In the genomic region with DNA sequence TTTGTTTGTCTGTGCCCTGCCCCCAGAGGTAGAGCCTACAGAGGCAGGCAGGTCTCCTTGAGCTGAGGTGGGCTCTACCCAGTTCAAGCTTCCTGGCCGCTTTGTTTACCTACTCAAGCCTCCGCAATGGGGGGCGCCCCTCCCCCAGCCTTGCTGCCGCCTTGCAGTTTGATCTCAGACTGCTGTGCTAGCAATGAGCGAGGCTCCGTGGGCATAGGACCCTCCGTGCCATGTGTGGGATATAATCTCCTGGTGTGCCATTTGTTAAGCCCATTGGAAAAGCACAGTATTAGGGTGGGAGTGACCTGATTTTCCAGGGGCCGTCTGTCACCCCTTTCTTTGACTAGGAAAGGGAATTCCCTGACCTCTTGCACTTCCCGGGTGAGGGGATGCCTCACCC, we compare ENCODE assay signal across 16 cellular contexts. TPM values are rescaled to one million over a fixed set of nuclear protein-coding genes. Genes with fewer than 3 reads are reported as not detected.
"Had no signal": no experiment of that assay in that cellular context is flagged by ENCODE, and none has a peak within 500 bp of the region (broad histone marks: within the 10 kb centered on the region; RNA-seq: fewer than 3 reads in every experiment).

No MANE protein-coding gene starts in this region.

RNA-seq across cellular contexts. Expression of a gene that starts 20.2 kb away (rescaled TPM):
- total RNA-seq: activated naive CD4-positive, alpha-beta T cell treated with anti-CD3 and anti-CD28 coated beads for 36 hours; activated naive CD4-positive, alpha-beta T cell treated with anti-CD3 and anti-CD28 coated beads, Interleukin-2, amount 50 U/mL, for 72 hours; activated naive CD8-positive, alpha-beta T cell treated with anti-CD3 and anti-CD28 coated beads for 36 hours; activated naive CD8-positive, alpha-beta T cell treated with anti-CD3 and anti-CD28 coated beads, Interleukin-2, amount 10 ng/mL, durations not matched to agents 7 days and 5 days; activated T-cell treated with anti-CD3 and anti-CD28 coated beads, Interleukin-2, amount 50 U/mL, for 4 hours; activated T-cell treated with anti-CD3 and anti-CD28 coated beads, Interleukin-2, amount 50 U/mL, for 72 hours; activated T-helper 1 cell treated with anti-CD3 and anti-CD28 coated beads, Interleukin-12 subunit alpha, Interleukin-12 subunit beta, Interleukin-2, Interleukin-4 antibody, amounts not matched to agents 30 ng/mL and 10 ng/mL and 1 ng/mL, durations not matched to agents 14 hours and 24 hours and 36 hours; activated T-helper 17 cell treated with anti-CD3 and anti-CD28 coated beads, Interleukin-2, amount 50 U/mL, for 72 hours; activated T-helper 2 cell treated with anti-CD3 and anti-CD28 coated beads, Interferon-gamma antibody, Interleukin-2, Interleukin-4, amounts not matched to agents 10 μg/mL and 5 μg/mL and 100 μg/mL, durations not matched to agents 14 hours and 24 hours and 36 hours; aorta; ascending aorta; body of pancreas; breast epithelium; bronchial epithelial cell; cardiac muscle cell; cardiac septum had no signal
